Comparison of ENCODE assay signal across 13 cellular contexts in the genomic region with DNA sequence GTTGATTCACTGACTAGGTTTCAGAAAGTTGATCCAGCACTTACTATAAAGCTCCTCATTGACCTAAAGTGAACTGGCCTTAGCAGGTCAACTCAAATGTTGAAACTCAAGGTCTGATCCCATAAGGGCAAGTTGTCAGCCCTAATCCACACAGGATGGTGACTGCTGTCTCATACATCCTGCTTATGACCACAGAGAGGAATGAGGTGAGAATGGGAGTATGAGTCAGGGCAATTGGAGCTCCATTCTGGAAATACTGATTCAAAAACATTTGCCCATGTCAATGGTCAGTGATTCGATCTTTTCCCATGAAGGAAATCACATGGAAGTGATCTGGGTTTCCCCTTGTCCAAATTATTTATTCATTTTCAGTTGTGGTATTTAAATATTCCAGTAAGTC.
DNase-seq lines count a peak whose midpoint lies in the region; ATAC-seq, FAIRE-seq and TF ChIP-seq lines count a peak whose summit lies in the region.
"Had no signal": no experiment of that assay in that cellular context is flagged by ENCODE, and none has a peak within 500 bp of the region (broad histone marks: within the 10 kb centered on the region; RNA-seq: fewer than 3 reads in every experiment).

No MANE protein-coding gene starts in this region.

- no peak overlapping the region for H2AFZ ChIP-seq in endothelial cell of umbilical vein (ENCODE audit: low read depth, low read length)
- no peak overlapping the region for H2AFZ ChIP-seq in osteoblast (ENCODE audit: low read length)

- H3K4me3 ChIP-seq in endothelial cell of umbilical vein (replicated peaks in 1 of 3; ENCODE audit: insufficient read depth in 1 of 3, low read depth in 1 of 3, low read length in 3 of 3) = no peak overlapping the region
- H3K4me3 ChIP-seq in osteoblast (ENCODE audit: insufficient read depth, low read length) = no peak overlapping the region
- H3K4me3 ChIP-seq: body of pancreas had no signal

- dilution Hi-C loops in endothelial cell of umbilical vein (cut with MboI; ENCODE audit: extremely low pct_ligation_motif_present, low sequenced_read_pairs) = no loop called here

- H3K79me2 ChIP-seq in endothelial cell of umbilical vein (ENCODE audit: control insufficient read depth, insufficient read depth, low read length) (no peaks in the 10 kb centered on the region), osteoblast (ENCODE audit: insufficient read depth, low read length) (no peaks in the 10 kb centered on the region)

- no peaks in the 10 kb centered on the region for H3K27me3 ChIP-seq in endothelial cell of umbilical vein (ENCODE audit: control insufficient read depth in 2 of 2, insufficient read depth in 2 of 2, low read length in 2 of 2)
- no peaks in the 10 kb centered on the region for H3K27me3 ChIP-seq in osteoblast (ENCODE audit: insufficient read depth, low read length)
- H3K27me3 ChIP-seq: body of pancreas had no signal

- no peaks in the 10 kb centered on the region for H3K36me3 ChIP-seq in endothelial cell of umbilical vein (ENCODE audit: control insufficient read depth in 2 of 2, extremely low read depth in 1 of 2, insufficient read depth in 2 of 2, low read length in 2 of 2)
- H3K36me3 ChIP-seq in osteoblast (ENCODE audit: insufficient read depth, low read length) = no peaks in the 10 kb centered on the region

- TF ChIP-seq POLR2A in endothelial cell of umbilical vein (IDR thresholded peaks at IDR 0.05; ENCODE audit: low read depth, low read length) = no peak

- BruUV-seq in endothelial cell of umbilical vein (replicated peaks; lab: Mats Ljungman, UMichigan) = no TSS peak

- POLR2A ChIA-PET in endothelial cell of umbilical vein (lab: Charles Lee) = no interaction called here

- no peaks in the 10 kb centered on the region for H4K20me1 ChIP-seq in endothelial cell of umbilical vein (replicated peaks; ENCODE audit: control insufficient read depth, extremely low read depth, insufficient read depth, low read length)
- H4K20me1 ChIP-seq in osteoblast (ENCODE audit: insufficient read depth, low read length) = no peaks in the 10 kb centered on the region

- H3K4me1 ChIP-seq in endothelial cell of umbilical vein (ENCODE audit: control insufficient read depth, extremely low read depth, insufficient read depth, low read length) (peaks cover 22% of the 10 kb centered on the region), osteoblast (ENCODE audit: insufficient read depth, low read length) (peaks cover 9% of the 10 kb centered on the region)
- H3K4me1 ChIP-seq: body of pancreas had no signal

- FAIRE-seq in D721Med (lab: Jason Lieb, UNC) = peak; percentile 46
- peak; percentile 98 for FAIRE-seq in endothelial cell of umbilical vein (lab: Jason Lieb, UNC)

- no peaks in the 10 kb centered on the region for H3K9me1 ChIP-seq in endothelial cell of umbilical vein (replicated peaks; ENCODE audit: control insufficient read depth, extremely low read depth, insufficient read depth, low read length)

- DNase-seq in D721Med (ENCODE audit: insufficient read length, low spot score) (no peak), RKO (ENCODE audit: low spot score) (peak; percentile 83), endothelial cell of umbilical vein (ENCODE audit: low read depth, low spot score) (peak; percentile 83), osteoblast (ENCODE audit: insufficient read length, low spot score, missing footprints) (peak; percentile 91), NOMO-1 treated with DMSO at 0.1 percent for 48 hours (lab: John Stamatoyannopoulos, UW; ENCODE audit: unreplicated experiment) (no peak), GM19238 (ENCODE audit: insufficient read length, low spot score) (no peak), GM20000 (ENCODE audit: low spot score) (no peak)
- DNase-seq: body of pancreas; CD8-positive, alpha-beta memory T cell; NCI-H1436; NCI-H774 had no signal

- H3K9me3 ChIP-seq in endothelial cell of umbilical vein (replicated peaks; ENCODE audit: control insufficient read depth, insufficient read depth, low read length) = no peaks in the 10 kb centered on the region
- no peaks in the 10 kb centered on the region for H3K9me3 ChIP-seq in osteoblast (ENCODE audit: low read depth, low read length)
- H3K9me3 ChIP-seq: body of pancreas had no signal

- no peak overlapping the region for H3K9ac ChIP-seq in endothelial cell of umbilical vein (replicated peaks; ENCODE audit: extremely low read depth, insufficient read depth, low read length)

- TF ChIP-seq CTCF in D721Med (IDR thresholded peaks at IDR 0.05; ENCODE audit: insufficient read depth, missing control alignments) = no peak
- TF ChIP-seq CTCF in endothelial cell of umbilical vein (IDR thresholded peaks at IDR 0.05; ENCODE audit: extremely low read depth in 1 of 2, insufficient read depth in 1 of 2, low read depth in 1 of 2, low read length in 2 of 2) = no peak
- TF ChIP-seq CTCF in osteoblast (IDR thresholded peaks at IDR 0.05; ENCODE audit: extremely low read depth, low read depth, low read length) = no peak
- TF ChIP-seq CTCF in GM20000 (IDR thresholded peaks at IDR 0.05; ENCODE audit: extremely low read depth, missing control alignments) = no peak

- H3K4me2 ChIP-seq in endothelial cell of umbilical vein (ENCODE audit: insufficient read depth, low read length) = peak overlapping the region; percentile 41
- peak overlapping the region; percentile 21 for H3K4me2 ChIP-seq in osteoblast (ENCODE audit: insufficient read depth, low read length)

- intact Hi-C loops in endothelial cell of umbilical vein (cut with micrococcal nuclease) = loop anchor here (1.0 to 5.0 kb wide), 3 partner anchors 80 to 1725 kb away; a partner anchor contains a TSS

- CTCF ChIA-PET in endothelial cell of umbilical vein (lab: Charles Lee) = no interaction called here

- no peak for ATAC-seq in HG03460 (IDR thresholded peaks at IDR 0.05; ENCODE audit: unreplicated experiment)
- ATAC-seq: body of pancreas; stimulated activated effector memory CD8-positive, alpha-beta T cell treated with anti-CD3 and anti-CD28 coated beads, Interleukin-12 subunit alpha, Interleukin-12 subunit beta, amount 100 ng/mL, for 72 hours had no signal

- H3K27ac ChIP-seq in endothelial cell of umbilical vein (ENCODE audit: insufficient read depth, low read depth, low read length) (peak overlapping the region; percentile 56), osteoblast (ENCODE audit: low read depth, low read length) (peak overlapping the region; percentile 5)
- H3K27ac ChIP-seq: body of pancreas had no signal

TF ChIP-seq in endothelial cell of umbilical vein, 7 proteins besides CTCF, POLR2A, EP300 and RAD21:
- TF ChIP-seq GATA2 (IDR thresholded peaks at IDR 0.05; ENCODE audit: insufficient read depth, insufficient read length, low read depth, low read length) (peak; percentile 83), POLR2AphosphoS5 (IDR thresholded peaks at IDR 0.05; ENCODE audit: insufficient read depth, low read depth, low read length) (peak; percentile 78), EZH2 (IDR thresholded peaks at IDR 0.05; ENCODE audit: borderline replicate concordance, low read depth, low read length, severe bottlenecking) (no peak), MYC (IDR thresholded peaks at IDR 0.05; ENCODE audit: low read depth, low read length) (peak; percentile 27), FOS (IDR thresholded peaks at IDR 0.05; ENCODE audit: borderline replicate concordance, insufficient read depth, low read length) (peak; percentile 80), JUN (IDR thresholded peaks at IDR 0.05; ENCODE audit: borderline replicate concordance, insufficient read depth, insufficient read length, low read depth) (peak; percentile 94)
- TF ChIP-seq, protein P1, sequence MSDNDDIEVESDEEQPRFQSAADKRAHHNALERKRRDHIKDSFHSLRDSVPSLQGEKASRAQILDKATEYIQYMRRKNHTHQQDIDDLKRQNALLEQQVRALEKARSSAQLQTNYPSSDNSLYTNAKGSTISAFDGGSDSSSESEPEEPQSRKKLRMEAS (IDR thresholded peaks at IDR 0.05; ENCODE audit: insufficient read depth, insufficient read length) = no peak
TF ChIP-seq in endothelial cell of umbilical vein: peak in this region for 5.

Comparison
In these comparisons a context has a peak if more than half of its experiments do, and no peak if none do; other contexts are left out.
1. DNase-seq: peak in RKO (single experiment), endothelial cell of umbilical vein (single experiment) and osteoblast (single experiment); none in D721Med (single experiment), NOMO-1 treated with DMSO at 0.1 percent for 48 hours (single experiment), GM19238 (single experiment) and GM20000 (single experiment).